8 cellular contexts compared by ENCODE assay signal in the genomic region with DNA sequence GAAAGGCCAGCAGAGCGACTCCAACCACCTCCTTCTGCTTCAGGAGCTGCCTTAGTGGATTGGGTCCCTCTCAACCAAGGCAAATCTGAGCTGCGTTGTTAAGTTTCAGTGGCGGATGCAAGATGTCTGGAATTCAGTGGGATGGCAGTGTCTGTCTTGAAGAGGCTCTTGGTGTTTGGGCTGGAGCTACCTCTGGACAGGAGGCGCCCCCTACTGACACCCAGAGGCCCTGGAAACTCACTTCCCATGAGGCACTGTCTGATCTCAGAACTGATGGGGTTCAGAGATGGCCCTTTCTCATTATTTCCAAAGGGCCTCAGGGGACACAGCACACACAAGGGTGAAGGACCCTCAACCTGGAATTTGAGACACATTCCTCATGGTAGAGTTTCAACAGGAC. TPM values are rescaled to one million over a fixed set of nuclear protein-coding genes. Genes with fewer than 3 reads are reported as not detected.
DNase-seq lines count a peak whose midpoint lies in the region; ATAC-seq and TF ChIP-seq lines count a peak whose summit lies in the region.

No MANE protein-coding gene starts in this region.

- H3K4me3 ChIP-seq in CD4-positive, CD25-positive, alpha-beta regulatory T cell (ENCODE audit: low read depth, low read length) = no peak overlapping the region
- H3K4me3 ChIP-seq in heart right ventricle = no peak overlapping the region

- no peak overlapping the region for H3K27ac Mint-ChIP-seq in CD4-positive, CD25-positive, alpha-beta regulatory T cell
- H3K27ac Mint-ChIP-seq in HFFc6 = no peak overlapping the region
- no peak overlapping the region for H3K27ac Mint-ChIP-seq in activated naive CD4-positive, alpha-beta T cell treated with anti-CD3 and anti-CD28 coated beads for 36 hours

- H3K27me3 ChIP-seq in CD4-positive, CD25-positive, alpha-beta regulatory T cell (ENCODE audit: control insufficient read depth, insufficient read depth, low read length) = no peaks in the 10 kb centered on the region
- H3K27me3 ChIP-seq in heart right ventricle = no peaks in the 10 kb centered on the region

- H3K9me3 Mint-ChIP-seq in CD4-positive, CD25-positive, alpha-beta regulatory T cell = no peaks in the 10 kb centered on the region
- no peaks in the 10 kb centered on the region for H3K9me3 Mint-ChIP-seq in HFFc6
- H3K9me3 Mint-ChIP-seq in activated naive CD4-positive, alpha-beta T cell treated with anti-CD3 and anti-CD28 coated beads for 36 hours = no peaks in the 10 kb centered on the region

- no peaks in the 10 kb centered on the region for H3K36me3 ChIP-seq in CD4-positive, CD25-positive, alpha-beta regulatory T cell (ENCODE audit: control insufficient read depth, insufficient read depth, low read length)
- H3K36me3 ChIP-seq in heart right ventricle = no peaks in the 10 kb centered on the region

- no peaks in the 10 kb centered on the region for H3K9me3 ChIP-seq in CD4-positive, CD25-positive, alpha-beta regulatory T cell (ENCODE audit: control insufficient read depth in 2 of 2, low read length in 2 of 2)
- no peaks in the 10 kb centered on the region for H3K9me3 ChIP-seq in heart right ventricle

- 50 to 55% methylated on average over 4 of the region's 4 CpGs for WGBS in heart right ventricle, 2 donors

- no peaks in the 10 kb centered on the region for H3K4me1 Mint-ChIP-seq in CD4-positive, CD25-positive, alpha-beta regulatory T cell
- H3K4me1 Mint-ChIP-seq in HFFc6 (ENCODE audit: low read depth) = no peaks in the 10 kb centered on the region
- H3K4me1 Mint-ChIP-seq in activated naive CD4-positive, alpha-beta T cell treated with anti-CD3 and anti-CD28 coated beads for 36 hours (ENCODE audit: low read depth) = no peaks in the 10 kb centered on the region

- H3K27ac ChIP-seq in CD4-positive, CD25-positive, alpha-beta regulatory T cell (ENCODE audit: insufficient read depth, low read length, poor library complexity, severe bottlenecking) = no peak overlapping the region
- H3K27ac ChIP-seq in heart right ventricle = no peak overlapping the region

- DNase-seq in CD4-positive, CD25-positive, alpha-beta regulatory T cell = peak; percentile 24 to 71 (median 43)
- DNase-seq in HFFc6 = peak; percentile 30
- DNase-seq in SK-MEL-5 (ENCODE audit: low read depth, low spot score) = peak; percentile 86
- DNase-seq in activated naive CD4-positive, alpha-beta T cell treated with anti-CD3 and anti-CD28 coated beads for 36 hours = peak; percentile 86
- DNase-seq in heart right ventricle = peak; percentile 57 to 59
- peak; percentile 56 for DNase-seq in putamen (ENCODE audit: low spot score)

- no peaks in the 10 kb centered on the region for H3K36me3 Mint-ChIP-seq in CD4-positive, CD25-positive, alpha-beta regulatory T cell
- no peaks in the 10 kb centered on the region for H3K36me3 Mint-ChIP-seq in HFFc6 (ENCODE audit: low read depth)
- H3K36me3 Mint-ChIP-seq in activated naive CD4-positive, alpha-beta T cell treated with anti-CD3 and anti-CD28 coated beads for 36 hours (ENCODE audit: low read depth) = no peaks in the 10 kb centered on the region

- H3K27me3 Mint-ChIP-seq in CD4-positive, CD25-positive, alpha-beta regulatory T cell = peaks cover 12% of the 10 kb centered on the region
- H3K27me3 Mint-ChIP-seq in HFFc6 (ENCODE audit: insufficient read depth) = peaks cover 15% of the 10 kb centered on the region
- no peaks in the 10 kb centered on the region for H3K27me3 Mint-ChIP-seq in activated naive CD4-positive, alpha-beta T cell treated with anti-CD3 and anti-CD28 coated beads for 36 hours (ENCODE audit: low read depth)

- ATAC-seq in CD4-positive, CD25-positive, alpha-beta regulatory T cell (ENCODE audit: low read depth in 2 of 2) = peak in 1 of 2 donors; percentile 55
- peak in 6 of 8 donors; percentile 49 to 66 (median 58) for ATAC-seq in heart right ventricle
- ATAC-seq in HG03342 (IDR thresholded peaks at IDR 0.05; ENCODE audit: unreplicated experiment) = no peak
- no peak for ATAC-seq in GM21390 (IDR thresholded peaks at IDR 0.05; ENCODE audit: unreplicated experiment)

- CTCF ChIA-PET in activated naive CD4-positive, alpha-beta T cell treated with anti-CD3 and anti-CD28 coated beads for 36 hours (lab: Charles Lee) = interaction anchor here (0.7 to 2.0 kb wide), 11 partner anchors 14 to 291 kb away, joined by 3 to 11 read pairs (median 4); a partner anchor contains a TSS

- intact Hi-C loops in activated naive CD4-positive, alpha-beta T cell treated with anti-CD3 and anti-CD28 coated beads for 36 hours (cut with micrococcal nuclease) = loop anchor here (1.0 kb wide), 4 partner anchors 50 to 290 kb away; a partner anchor contains a TSS
- intact Hi-C loops in heart right ventricle (cut with DNase I) = no loop called here

- no peaks in the 10 kb centered on the region for H3K4me1 ChIP-seq in CD4-positive, CD25-positive, alpha-beta regulatory T cell (ENCODE audit: control insufficient read depth, insufficient read depth, low read length, poor library complexity, severe bottlenecking)
- peaks cover 0 to 23% (median 7%) of the 10 kb centered on the region in 9 donors for H3K4me1 ChIP-seq in heart right ventricle

- in situ Hi-C loops in SK-MEL-5 (cut with HindIII; ENCODE audit: low pct_unique_long_range_greater_than_20kb, low sequenced_read_pairs) = no loop called here

- H3K4me3 Mint-ChIP-seq in CD4-positive, CD25-positive, alpha-beta regulatory T cell = no peak overlapping the region
- H3K4me3 Mint-ChIP-seq in HFFc6 = no peak overlapping the region
- no peak overlapping the region for H3K4me3 Mint-ChIP-seq in activated naive CD4-positive, alpha-beta T cell treated with anti-CD3 and anti-CD28 coated beads for 36 hours

- TF ChIP-seq CTCF in HFFc6 (IDR thresholded peaks at IDR 0.05) = peak; percentile 76
- TF ChIP-seq CTCF in heart right ventricle (IDR thresholded peaks at IDR 0.05) = peak; percentile 31 to 70 (median 62)

RNA-seq across cellular contexts. Expression of a gene that starts 6.0 kb away (rescaled TPM):
- total RNA-seq in CD4-positive, CD25-positive, alpha-beta regulatory T cell = not detected
- polyA plus RNA-seq in CD4-positive, CD25-positive, alpha-beta regulatory T cell = not detected
- not detected for total RNA-seq in HFFc6 (2021; fragmentation: NEBNext Ultra II Directional; extraction: Animal tissue kit (Norgen Biotek cat#: 25700))
- total RNA-seq in SK-MEL-5 (2014; rRNA removed; shearing (Covaris generic)) = not detected in 2 replicates
- not detected in 2 replicates for polyA plus RNA-seq in SK-MEL-5 (2015; cell fraction: cytosol; rRNA removed)
- not detected in 2 replicates for polyA plus RNA-seq in SK-MEL-5 (2015; cell fraction: nucleus; rRNA removed)
- total RNA-seq in activated naive CD4-positive, alpha-beta T cell treated with anti-CD3 and anti-CD28 coated beads for 36 hours = not detected
- 1 to 10 TPM in 8 of 10 donors, under 1 TPM in 2; 0.26 to 2.2 (median 1.6) TPM for total RNA-seq in heart right ventricle
- 1 to 10 TPM in 1 of 2 donors, under 1 TPM in 1; 0.07 to 1.3 TPM for polyA plus RNA-seq in heart right ventricle

Comparison
In these comparisons a context has a peak if more than half of its experiments do, and no peak if none do; other contexts are left out.
1. ATAC-seq: peak in heart right ventricle (6 of 8); none in HG03342 (single experiment) and GM21390 (single experiment).
2. DNase-seq: peak in every context shown above with its lines; median percentile 86 in SK-MEL-5; 86 in activated naive CD4-positive, alpha-beta T cell treated with anti-CD3 and anti-CD28 coated beads for 36 hours; 58 in heart right ventricle; 56 in putamen; 43 in CD4-positive, CD25-positive, alpha-beta regulatory T cell; 30 in HFFc6.